Comparison of ENCODE assay signal across 30 cellular contexts in genomic region chr13:45889582-45890243, GRCh38. TPM values are rescaled to one million over a fixed set of nuclear protein-coding genes. Genes with fewer than 3 reads are reported as not detected.
"Had no signal": no experiment of that assay in that cellular context is flagged by ENCODE, and none has a peak within 500 bp of the region (broad histone marks: within the 10 kb centered on the region; RNA-seq: fewer than 3 reads in every experiment).

No MANE protein-coding gene starts in this region.

- H3K36me3 Mint-ChIP-seq: mesothelial cell of epicardium; naive B cell; natural killer cell treated with Interleukin-12 subunit alpha and Interleukin-12 subunit beta and Interleukin-15 and Interleukin-18, amount 100 ng/mL, for 72 hours; stimulated activated naive B cell treated with anti-CD40 and anti-IgM and Interleukin-4, amounts not matched to agents 10 μg/mL and 1 μg/mL and 100 μg/mL, for 72 hours had no signal

- H3K36me3 ChIP-seq: esophagus muscularis mucosa, gastroesophageal sphincter, heart right ventricle, pancreas, spleen, thoracic aorta, tibial nerve, upper lobe of left lung had no signal

- DNase-seq: dermis blood vessel endothelial cell; effector memory CD4-positive, alpha-beta T cell; foreskin keratinocyte; glutamatergic neuron; heart right ventricle; hippocampal formation; kidney glomerular epithelial cell; left colon; mesenchymal stem cell; mucosa of descending colon; naive B cell; occipital lobe; pancreas; spleen; stimulated activated CD4-positive, alpha-beta T cell treated with anti-CD3 and anti-CD28 coated beads, Interleukin-4, amount 100 ng/mL, for 4 hours; stimulated activated naive B cell treated with anti-CD40 and anti-IgM and Interleukin-4, amounts not matched to agents 10 μg/mL and 1 μg/mL and 100 μg/mL, for 72 hours had no signal

- H3K27ac Mint-ChIP-seq: mesothelial cell of epicardium; naive B cell; natural killer cell treated with Interleukin-12 subunit alpha and Interleukin-12 subunit beta and Interleukin-15 and Interleukin-18, amount 100 ng/mL, for 72 hours; stimulated activated naive B cell treated with anti-CD40 and anti-IgM and Interleukin-4, amounts not matched to agents 10 μg/mL and 1 μg/mL and 100 μg/mL, for 72 hours; stimulated activated naive CD8-positive, alpha-beta T cell treated with anti-CD3 and anti-CD28 coated beads, Interleukin-15, Interleukin-2, amounts not matched to agents 100 ng/mL and 50 ng/mL, for 24 hours had no signal

- ATAC-seq: foreskin keratinocyte; gastroesophageal sphincter; left colon; mucosa of descending colon; natural killer cell treated with Interleukin-12 subunit alpha and Interleukin-12 subunit beta and Interleukin-15 and Interleukin-18, amount 100 ng/mL, for 72 hours; pancreas; stimulated activated naive B cell treated with anti-CD40 and anti-IgM and Interleukin-4, amounts not matched to agents 10 μg/mL and 1 μg/mL and 100 μg/mL, for 72 hours had no signal

- H3K4me1 ChIP-seq: esophagus muscularis mucosa, foreskin keratinocyte, gastroesophageal sphincter, heart right ventricle, pancreas, spleen, upper lobe of left lung had no signal

- H3K4me3 ChIP-seq: coronary artery, esophagus muscularis mucosa, gastroesophageal sphincter, heart right ventricle, mucosa of descending colon, pancreas, skin epidermis, spleen, thoracic aorta, tibial nerve, upper lobe of left lung had no signal

- H3K4me3 Mint-ChIP-seq: mesothelial cell of epicardium; naive B cell; natural killer cell treated with Interleukin-12 subunit alpha and Interleukin-12 subunit beta and Interleukin-15 and Interleukin-18, amount 100 ng/mL, for 72 hours; stimulated activated naive B cell treated with anti-CD40 and anti-IgM and Interleukin-4, amounts not matched to agents 10 μg/mL and 1 μg/mL and 100 μg/mL, for 72 hours; stimulated activated naive CD8-positive, alpha-beta T cell treated with anti-CD3 and anti-CD28 coated beads, Interleukin-15, Interleukin-2, amounts not matched to agents 100 ng/mL and 50 ng/mL, for 24 hours had no signal

- H3K4me1 Mint-ChIP-seq: naive B cell; stimulated activated naive B cell treated with anti-CD40 and anti-IgM and Interleukin-4, amounts not matched to agents 10 μg/mL and 1 μg/mL and 100 μg/mL, for 72 hours had no signal

- H3K9me3 ChIP-seq: esophagus muscularis mucosa, gastroesophageal sphincter, heart right ventricle, mucosa of descending colon, pancreas, spleen, thoracic aorta, tibial nerve, upper lobe of left lung had no signal

- H3K9me3 Mint-ChIP-seq: natural killer cell treated with Interleukin-12 subunit alpha and Interleukin-12 subunit beta and Interleukin-15 and Interleukin-18, amount 100 ng/mL, for 72 hours; stimulated activated naive CD8-positive, alpha-beta T cell treated with anti-CD3 and anti-CD28 coated beads, Interleukin-15, Interleukin-2, amounts not matched to agents 100 ng/mL and 50 ng/mL, for 24 hours had no signal

- H3K27ac ChIP-seq: coronary artery, esophagus muscularis mucosa, foreskin keratinocyte, gastroesophageal sphincter, heart right ventricle, pancreas, skin epidermis, spleen, thoracic aorta, tibial nerve, upper lobe of left lung had no signal

- H3K27me3 ChIP-seq: gastroesophageal sphincter, pancreas, tibial nerve, upper lobe of left lung had no signal

RNA-seq across cellular contexts. Expression of gene SIAH3, which starts 38.2 kb away (rescaled TPM):
- total RNA-seq: dermis blood vessel endothelial cell; endothelial cell of umbilical vein; esophagus muscularis mucosa; fibroblast of lung; gastroesophageal sphincter; left colon; lung microvascular endothelial cell; natural killer cell treated with Interleukin-12 subunit alpha and Interleukin-12 subunit beta and Interleukin-15 and Interleukin-18, amount 100 ng/mL, for 72 hours; thoracic aorta; tibial nerve had no signal
- polyA plus RNA-seq: fibroblast of lung, liver, pancreas had no signal
